In genomic region chr12:120997448-120997847, GRCh38 we compare ENCODE assay signal across 17 cellular contexts. TPM values are rescaled to one million over a fixed set of nuclear protein-coding genes. Genes with fewer than 3 reads are reported as not detected.
DNase-seq lines count a peak whose midpoint lies in the region; ATAC-seq and TF ChIP-seq lines count a peak whose summit lies in the region.
"Had no signal": no experiment of that assay in that cellular context is flagged by ENCODE, and none has a peak within 500 bp of the region (broad histone marks: within the 10 kb centered on the region; RNA-seq: fewer than 3 reads in every experiment).

No MANE protein-coding gene starts in this region.

- no peak overlapping the region for H3K4ac ChIP-seq in neuronal stem cell (ENCODE audit: low read length)

- H3K4me3 ChIP-seq in H7 (ENCODE audit: insufficient read depth, low read depth, low read length) = no peak overlapping the region
- no peak overlapping the region for H3K4me3 ChIP-seq in neuronal stem cell (ENCODE audit: low read length in 2 of 2)
- no peak overlapping the region for H3K4me3 ChIP-seq in left lung
- H3K4me3 ChIP-seq: HAP-1 had no signal

- H3K27ac Mint-ChIP-seq in stimulated activated memory B cell treated with anti-CD40 and anti-IgM and Interleukin-4, amounts not matched to agents 10 μg/mL and 1 μg/mL and 100 μg/mL, for 72 hours = no peak overlapping the region
- H3K27ac Mint-ChIP-seq: CD4-positive, alpha-beta T cell had no signal

- H3K36me3 ChIP-seq in H7 (replicated peaks; ENCODE audit: control insufficient read depth, insufficient read depth, low read length) (no peaks in the 10 kb centered on the region; the same call in 1 of the 2 replicates), neuronal stem cell (replicated peaks in 1 of 2; ENCODE audit: control insufficient read depth in 2 of 2, insufficient read depth in 2 of 2, low read length in 2 of 2) (peaks cover 0 to 6% of the 10 kb centered on the region in 2 donors), left lung (peaks cover 0 to 14% of the 10 kb centered on the region in 2 donors)
- H3K36me3 ChIP-seq: HAP-1 had no signal

- WGBS in neuronal stem cell (ENCODE audit: extremely low coverage in 2 of 2, insufficient read length in 2 of 2, insufficient replicate concordance in 1 of 2), 2 donors = no CpG with 5 or more reads among the region's 9 CpGs

- no peaks in the 10 kb centered on the region for H3K4me1 Mint-ChIP-seq in stimulated activated memory B cell treated with anti-CD40 and anti-IgM and Interleukin-4, amounts not matched to agents 10 μg/mL and 1 μg/mL and 100 μg/mL, for 72 hours

- H2BK15ac ChIP-seq in neuronal stem cell (ENCODE audit: low read length) = no peak overlapping the region

- H3K36me3 Mint-ChIP-seq in stimulated activated memory B cell treated with anti-CD40 and anti-IgM and Interleukin-4, amounts not matched to agents 10 μg/mL and 1 μg/mL and 100 μg/mL, for 72 hours = peaks cover 19% of the 10 kb centered on the region

- H3K4me1 ChIP-seq in neuronal stem cell (ENCODE audit: control insufficient read depth in 2 of 2, insufficient read depth in 1 of 2, low read depth in 1 of 2, low read length in 2 of 2) (no peaks in the 10 kb centered on the region), left lung (no peaks in the 10 kb centered on the region)
- H3K4me1 ChIP-seq: BE2C, Caco-2, HAP-1 had no signal

- H3K4me3 Mint-ChIP-seq in stimulated activated memory B cell treated with anti-CD40 and anti-IgM and Interleukin-4, amounts not matched to agents 10 μg/mL and 1 μg/mL and 100 μg/mL, for 72 hours = no peak overlapping the region
- H3K4me3 Mint-ChIP-seq: CD4-positive, alpha-beta T cell had no signal

- no peak for ATAC-seq in GM19035 (IDR thresholded peaks at IDR 0.05; ENCODE audit: unreplicated experiment)
- no peak for ATAC-seq in left lung
- no peak for ATAC-seq in stimulated activated memory B cell treated with anti-CD40 and anti-IgM and Interleukin-4, amounts not matched to agents 10 μg/mL and 1 μg/mL and 100 μg/mL, for 72 hours

- no peak overlapping the region for H3K23ac ChIP-seq in neuronal stem cell (ENCODE audit: low read depth, low read length, poor library complexity)

- H3K9me3 ChIP-seq in neuronal stem cell (replicated peaks in 1 of 2; ENCODE audit: control insufficient read depth in 2 of 2, insufficient read depth in 1 of 2, low read depth in 1 of 2, low read length in 2 of 2) = peaks cover 0 to 2% of the 10 kb centered on the region in 2 donors
- H3K9me3 ChIP-seq in left lung = no peaks in the 10 kb centered on the region
- H3K9me3 ChIP-seq: BE2C, Caco-2, HAP-1 had no signal

- H3K27me3 ChIP-seq in H7 (ENCODE audit: control insufficient read depth, insufficient read depth, low read length) (no peaks in the 10 kb centered on the region), neuronal stem cell (ENCODE audit: control insufficient read depth in 3 of 3, insufficient read depth in 3 of 3, low read depth in 1 of 3, low read length in 3 of 3) (peaks cover 0 to 3% (median 0%) of the 10 kb centered on the region in 3 experiments), left lung (peaks cover 0 to 6% of the 10 kb centered on the region in 2 donors)
- H3K27me3 ChIP-seq: BE2C had no signal

- no peak overlapping the region for H3K4me2 ChIP-seq in neuronal stem cell (ENCODE audit: insufficient read depth, low read length, poor library complexity, severe bottlenecking)

- H3K14ac ChIP-seq in neuronal stem cell (ENCODE audit: low read length) = no peak overlapping the region

- DNase-seq in H7 (peak; percentile 28), islet precursor cell (peak; percentile 56), neuronal stem cell (ENCODE audit: low spot score) (no peak), left lung (no peak), EL (no peak)
- DNase-seq: ACHN; BE2C; Caco-2; CD4-positive, alpha-beta T cell; GDM1; KG1 had no signal

- H2BK12ac ChIP-seq in neuronal stem cell (ENCODE audit: low read length) = no peak overlapping the region

- H3K9me3 Mint-ChIP-seq in stimulated activated memory B cell treated with anti-CD40 and anti-IgM and Interleukin-4, amounts not matched to agents 10 μg/mL and 1 μg/mL and 100 μg/mL, for 72 hours = peaks cover 14% of the 10 kb centered on the region
- H3K9me3 Mint-ChIP-seq: CD4-positive, alpha-beta T cell had no signal

- intact Hi-C loops in left lung (cut with DNase I) = no loop called here

- H2AK5ac ChIP-seq in neuronal stem cell (ENCODE audit: low read depth, low read length) = peak overlapping the region; percentile 67

- H3K9ac ChIP-seq in neuronal stem cell (ENCODE audit: low read depth, low read length, poor library complexity) = no peak overlapping the region

- TF ChIP-seq CTCF in 22Rv1 (IDR thresholded peaks at IDR 0.05) (no peak), left lung (IDR thresholded peaks at IDR 0.05) (no peak)

- H2BK120ac ChIP-seq in neuronal stem cell (ENCODE audit: low read depth, low read length) = peak overlapping the region; percentile 22

- H4K8ac ChIP-seq in neuronal stem cell (ENCODE audit: low read depth, low read length) = no peak overlapping the region

- H3K18ac ChIP-seq in neuronal stem cell (ENCODE audit: low read length) = peak overlapping the region; percentile 35

- no peak overlapping the region for H2BK5ac ChIP-seq in neuronal stem cell (ENCODE audit: low read length)

- no peaks in the 10 kb centered on the region for H3K79me1 ChIP-seq in neuronal stem cell (ENCODE audit: low read depth, low read length)

- H2AFZ ChIP-seq in neuronal stem cell (ENCODE audit: low read length) = no peak overlapping the region

- H3K27ac ChIP-seq in 22Rv1 (peak overlapping the region; percentile 40; the same call in 1 of the 2 replicates), neuronal stem cell (replicated peaks; ENCODE audit: low read length) (no peak overlapping the region), left lung (no peak overlapping the region)
- H3K27ac ChIP-seq: C4-2B had no signal

- H4K91ac ChIP-seq in neuronal stem cell (ENCODE audit: low read depth, low read length, poor library complexity) = peak overlapping the region; percentile 85

- peaks cover 19% of the 10 kb centered on the region for H3K27me3 Mint-ChIP-seq in stimulated activated memory B cell treated with anti-CD40 and anti-IgM and Interleukin-4, amounts not matched to agents 10 μg/mL and 1 μg/mL and 100 μg/mL, for 72 hours

RNA-seq across cellular contexts. Expression of gene C12orf43, which starts 18.8 kb away (rescaled TPM):
- 11.8 and 15.0 TPM in 2 replicates for total RNA-seq in H7 (2014; rRNA removed; shearing (Covaris generic))
- polyA plus RNA-seq in neuronal stem cell (2013, experiment 1 of 2) = 15.4 TPM
- polyA plus RNA-seq in neuronal stem cell (2013, experiment 2 of 2) = 16.6 TPM
- 10 to 100 TPM; 11.9 to 15.7 TPM for total RNA-seq in left lung

RNA-seq across cellular contexts. Expression of gene HNF1A, which starts 19.1 kb away (rescaled TPM):
- not detected in 2 replicates for total RNA-seq in H7 (2014; rRNA removed; shearing (Covaris generic))
- not detected for polyA plus RNA-seq in neuronal stem cell (2013, experiment 1 of 2)
- not detected for polyA plus RNA-seq in neuronal stem cell (2013, experiment 2 of 2)
- under 1 TPM in 1 of 2 donors, not detected in 1; 0.10 TPM for total RNA-seq in left lung
- total RNA-seq: CD4-positive, alpha-beta T cell; H1 had no signal
- polyA plus RNA-seq: H1 had no signal

RNA-seq across cellular contexts. Expression of gene OASL, which starts 41.6 kb away (rescaled TPM):
- not detected in 2 replicates for total RNA-seq in H7 (2014; rRNA removed; shearing (Covaris generic))
- polyA plus RNA-seq in neuronal stem cell (2013, experiment 1 of 2) = not detected
- polyA plus RNA-seq in neuronal stem cell (2013, experiment 2 of 2) = not detected
- total RNA-seq in left lung = 10 to 100 TPM in 1 of 2 donors, 1 to 10 TPM in 1; 4.8 to 11.9 TPM
- total RNA-seq: H1 had no signal
- polyA plus RNA-seq: H1 had no signal

Comparison
In these comparisons a context has a peak if more than half of its experiments do, and no peak if none do; other contexts are left out.
1. DNase-seq: peak in H7 (single experiment) and islet precursor cell (single experiment); none in neuronal stem cell (single experiment), left lung (0 of 2) and EL (single experiment).